ENCODE assay signal across 8 cellular contexts in the genomic region with DNA sequence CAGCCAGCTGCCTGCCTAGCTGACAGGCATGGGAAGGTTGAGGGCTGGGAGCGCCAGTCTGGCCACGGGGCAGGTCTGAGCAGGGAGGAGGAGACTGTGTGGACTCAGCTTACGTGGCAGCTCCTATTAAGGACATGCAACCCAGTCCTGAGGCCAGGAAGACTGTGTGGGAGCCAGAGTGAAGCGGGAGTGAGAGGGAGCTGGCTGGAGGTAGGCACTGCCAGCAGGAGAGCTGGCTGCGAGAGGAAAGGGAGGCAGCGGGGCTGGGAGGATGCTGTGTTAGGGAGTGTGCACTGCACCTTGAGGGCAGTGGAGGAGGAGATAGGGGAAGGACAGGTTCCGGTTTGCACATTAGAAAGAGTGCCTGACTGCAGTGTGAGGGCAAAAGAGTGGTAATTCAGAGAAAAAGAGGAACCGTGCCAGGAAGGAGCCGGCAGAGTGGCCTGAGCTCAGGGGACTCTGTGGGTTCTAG.
DNase-seq lines count a peak whose midpoint lies in the region; ATAC-seq lines count a peak whose summit lies in the region.

No MANE protein-coding gene starts in this region.

- H3K27me3 ChIP-seq in aorta (ENCODE audit: control insufficient read depth in 1 of 2, insufficient read depth in 2 of 2, low read length in 1 of 2) (no peaks in the 10 kb centered on the region), GM23248 (replicated peaks; ENCODE audit: insufficient read depth) (no peaks in the 10 kb centered on the region)

- peaks cover 15% of the 10 kb centered on the region for H3K27me3 Mint-ChIP-seq in activated naive CD8-positive, alpha-beta T cell treated with anti-CD3 and anti-CD28 coated beads, Interleukin-2, amount 10 ng/mL, durations not matched to agents 7 days and 5 days
- peaks cover 18% of the 10 kb centered on the region for H3K27me3 Mint-ChIP-seq in activated naive CD8-positive, alpha-beta T cell treated with anti-CD3 and anti-CD28 coated beads for 36 hours

- no peaks in the 10 kb centered on the region for H4K20me1 ChIP-seq in GM23248 (ENCODE audit: insufficient read depth)

- H3K27ac ChIP-seq in aorta (ENCODE audit: low read depth in 1 of 2, low read length in 2 of 2) (no peak overlapping the region), GM23248 (no peak overlapping the region)

- H3K79me2 ChIP-seq in GM23248 (ENCODE audit: insufficient read depth) = no peaks in the 10 kb centered on the region

- H3K27ac Mint-ChIP-seq in activated naive CD8-positive, alpha-beta T cell treated with anti-CD3 and anti-CD28 coated beads, Interleukin-2, amount 10 ng/mL, durations not matched to agents 7 days and 5 days = peak overlapping the region; percentile 19
- no peak overlapping the region for H3K27ac Mint-ChIP-seq in activated naive CD8-positive, alpha-beta T cell treated with anti-CD3 and anti-CD28 coated beads for 36 hours

- intact Hi-C loops in cardiac septum (cut with DNase I) = no loop called here
- intact Hi-C loops in aorta (cut with DNase I) = no loop called here

- H3K4me1 Mint-ChIP-seq in activated naive CD8-positive, alpha-beta T cell treated with anti-CD3 and anti-CD28 coated beads, Interleukin-2, amount 10 ng/mL, durations not matched to agents 7 days and 5 days = peaks cover 10% of the 10 kb centered on the region
- H3K4me1 Mint-ChIP-seq in activated naive CD8-positive, alpha-beta T cell treated with anti-CD3 and anti-CD28 coated beads for 36 hours = peaks cover 2% of the 10 kb centered on the region

- no peaks in the 10 kb centered on the region for H3F3A ChIP-seq in GM23248 (ENCODE audit: insufficient read depth)

- peaks cover 0 to 1% of the 10 kb centered on the region in 2 donors for H3K36me3 ChIP-seq in aorta (ENCODE audit: control insufficient read depth in 1 of 2, insufficient read depth in 2 of 2, low read length in 1 of 2)
- no peaks in the 10 kb centered on the region for H3K36me3 ChIP-seq in GM23248 (ENCODE audit: low read depth)

- POLR2A ChIA-PET in activated naive CD8-positive, alpha-beta T cell treated with anti-CD3 and anti-CD28 coated beads, Interleukin-2, amount 10 ng/mL, durations not matched to agents 7 days and 5 days (lab: Charles Lee) = no interaction called here

- H3K4me3 Mint-ChIP-seq in activated naive CD8-positive, alpha-beta T cell treated with anti-CD3 and anti-CD28 coated beads, Interleukin-2, amount 10 ng/mL, durations not matched to agents 7 days and 5 days = peak overlapping the region; percentile 15
- H3K4me3 Mint-ChIP-seq in activated naive CD8-positive, alpha-beta T cell treated with anti-CD3 and anti-CD28 coated beads for 36 hours = no peak overlapping the region

- no peak for DNase-seq in activated naive CD8-positive, alpha-beta T cell treated with anti-CD3 and anti-CD28 coated beads, Interleukin-2, amount 10 ng/mL, durations not matched to agents 7 days and 5 days
- DNase-seq in activated naive CD8-positive, alpha-beta T cell treated with anti-CD3 and anti-CD28 coated beads for 36 hours = no peak
- peak; percentile 76 for DNase-seq in NCI-H226
- DNase-seq in cardiac septum (ENCODE audit: low spot score) = peak; percentile 76
- DNase-seq in aorta = peak in 1 of 2 donors; percentile 71
- no peak for DNase-seq in GM23248
- no peak for DNase-seq in NCI-H146 treated with DMSO at 0.1 percent for 48 hours (lab: John Stamatoyannopoulos, UW; ENCODE audit: unreplicated experiment)
- DNase-seq in NCI-H2081 treated with DMSO at 0.1 percent for 48 hours (lab: John Stamatoyannopoulos, UW) = no peak

- no peaks in the 10 kb centered on the region for H3K36me3 Mint-ChIP-seq in activated naive CD8-positive, alpha-beta T cell treated with anti-CD3 and anti-CD28 coated beads, Interleukin-2, amount 10 ng/mL, durations not matched to agents 7 days and 5 days
- no peaks in the 10 kb centered on the region for H3K36me3 Mint-ChIP-seq in activated naive CD8-positive, alpha-beta T cell treated with anti-CD3 and anti-CD28 coated beads for 36 hours

- no peaks in the 10 kb centered on the region for H3K9me3 Mint-ChIP-seq in activated naive CD8-positive, alpha-beta T cell treated with anti-CD3 and anti-CD28 coated beads, Interleukin-2, amount 10 ng/mL, durations not matched to agents 7 days and 5 days
- H3K9me3 Mint-ChIP-seq in activated naive CD8-positive, alpha-beta T cell treated with anti-CD3 and anti-CD28 coated beads for 36 hours = no peaks in the 10 kb centered on the region

- no peak overlapping the region for H2AFZ ChIP-seq in GM23248

- no peak overlapping the region for H3K4me2 ChIP-seq in GM23248 (ENCODE audit: unreplicated experiment)

- no peaks in the 10 kb centered on the region for H3K9me2 ChIP-seq in GM23248 (ENCODE audit: insufficient read depth)

- in situ Hi-C loops in GM23248 (cut with MboI) = no loop called here

- peak; percentile 82 for ATAC-seq in activated naive CD8-positive, alpha-beta T cell treated with anti-CD3 and anti-CD28 coated beads, Interleukin-2, amount 10 ng/mL, durations not matched to agents 7 days and 5 days (ENCODE audit: low read depth)
- ATAC-seq in aorta (ENCODE audit: low FRiP score) = peak; percentile 72

- H3K4me3 ChIP-seq in aorta (ENCODE audit: low read length in 2 of 2) = no peak overlapping the region
- H3K4me3 ChIP-seq in GM23248 = no peak overlapping the region

- H3K9me3 ChIP-seq in aorta (ENCODE audit: control insufficient read depth, low read length) = no peaks in the 10 kb centered on the region
- H3K9me3 ChIP-seq in GM23248 (ENCODE audit: low read depth) = no peaks in the 10 kb centered on the region

- no peaks in the 10 kb centered on the region for H3K4me1 ChIP-seq in aorta (ENCODE audit: control insufficient read depth in 1 of 2, insufficient read depth in 2 of 2, low read length in 2 of 2)
- H3K4me1 ChIP-seq in GM23248 (ENCODE audit: insufficient read depth) = no peaks in the 10 kb centered on the region

- WGBS in aorta, 2 donors = 12 to 17% methylated on average over 9 of the region's 9 CpGs
- 87 to 90% methylated on average over 9 of the region's 9 CpGs for WGBS in GM23248 (ENCODE audit: low coverage in 1 of 2, low lambda C conversion rate in 2 of 2, missing lambda C conversion rate in 2 of 2), 2 experiments

- no peak overlapping the region for H3K9ac ChIP-seq in GM23248

Comparison
In these comparisons a context has a peak if more than half of its experiments do, and no peak if none do; other contexts are left out.
1. DNase-seq: peak in NCI-H226 (single experiment) and cardiac septum (single experiment); none in activated naive CD8-positive, alpha-beta T cell treated with anti-CD3 and anti-CD28 coated beads, Interleukin-2, amount 10 ng/mL, durations not matched to agents 7 days and 5 days (single experiment), activated naive CD8-positive, alpha-beta T cell treated with anti-CD3 and anti-CD28 coated beads for 36 hours (single experiment), GM23248 (single experiment), NCI-H146 treated with DMSO at 0.1 percent for 48 hours (single experiment) and NCI-H2081 treated with DMSO at 0.1 percent for 48 hours (single experiment).